In the genomic region with DNA sequence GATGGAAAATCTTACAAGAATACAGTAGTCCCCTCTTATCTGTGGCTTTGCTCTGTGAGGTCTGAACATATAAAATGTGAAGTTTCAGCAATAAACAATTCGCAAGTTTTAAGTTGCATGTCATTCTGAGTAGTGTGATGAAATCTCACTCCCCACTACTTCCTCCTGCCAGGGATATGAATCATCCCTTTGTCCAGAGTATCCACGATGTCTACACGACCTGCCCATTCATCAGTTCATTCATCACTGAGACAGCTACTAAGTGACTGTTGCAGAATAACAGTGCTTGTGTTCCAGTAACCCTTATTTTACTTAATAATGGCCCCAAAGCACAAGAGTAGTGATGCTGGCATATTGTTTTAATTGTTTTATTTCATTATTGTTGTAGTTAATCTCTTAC, we compare ENCODE assay signal across 12 cellular contexts.
A peak's percentile ranks its signal among the peaks of the same experiment; 100 is the strongest.
DNase-seq lines count a peak whose midpoint lies in the region; ATAC-seq and TF ChIP-seq lines count a peak whose summit lies in the region.
"Had no signal": no experiment of that assay in that cellular context is flagged by ENCODE, and none has a peak within 500 bp of the region (broad histone marks: within the 10 kb centered on the region; RNA-seq: fewer than 3 reads in every experiment).

No MANE protein-coding gene starts in this region.

- no peaks in the 10 kb centered on the region for H3K4me1 ChIP-seq in lung (ENCODE audit: control insufficient read depth in 2 of 2, insufficient read depth in 2 of 2, low read length in 2 of 2)
- H3K4me1 ChIP-seq: Caco-2, sigmoid colon had no signal

- 5 to 15% methylated on average over 3 of the region's 3 CpGs for WGBS in lung, 2 donors

- in situ Hi-C loops in Caki2 (cut with HindIII; ENCODE audit: low pct_unique_long_range_greater_than_20kb, low sequenced_read_pairs) = no loop called here
- in situ Hi-C loops in astrocyte of the cerebellum (cut with HindIII; ENCODE audit: low sequenced_read_pairs) = loop anchor here (10.0 kb wide), 1 partner anchor 61 kb away; no protein-coding TSS in a partner anchor

- H3K4me3 ChIP-seq in NB4 (ENCODE audit: low read depth, low read length) = no peak overlapping the region
- no peak overlapping the region for H3K4me3 ChIP-seq in astrocyte of the cerebellum (ENCODE audit: low read depth, low read length)
- H3K4me3 ChIP-seq in lung = no peak overlapping the region
- H3K4me3 ChIP-seq: sigmoid colon had no signal

- no peaks in the 10 kb centered on the region for H3K27me3 ChIP-seq in lung (ENCODE audit: control insufficient read depth, insufficient read depth)
- H3K27me3 ChIP-seq: sigmoid colon had no signal

- no peak overlapping the region for H3K27ac ChIP-seq in lung (ENCODE audit: low read depth in 1 of 2, low read length in 1 of 2)
- H3K27ac ChIP-seq: sigmoid colon had no signal

- no peaks in the 10 kb centered on the region for H3K36me3 ChIP-seq in lung (ENCODE audit: control insufficient read depth in 2 of 2, insufficient read depth in 2 of 2, low read length in 2 of 2)
- H3K36me3 ChIP-seq: sigmoid colon had no signal

- TF ChIP-seq CTCF in NB4 (IDR thresholded peaks at IDR 0.05; ENCODE audit: low read depth, low read length) = no peak
- no peak for TF ChIP-seq CTCF in astrocyte of the cerebellum (IDR thresholded peaks at IDR 0.05; ENCODE audit: low read depth, low read length, missing control alignments)
- no peak for TF ChIP-seq CTCF in lung (IDR thresholded peaks at IDR 0.05; ENCODE audit: control extremely low read depth, extremely low read depth)

- DNase-seq in Caki2 (ENCODE audit: low read depth) (peak; percentile 63), NB4 (ENCODE audit: low read depth) (peak; percentile 84), astrocyte of the cerebellum (ENCODE audit: low read depth) (peak; percentile 33), lung (ENCODE audit: low spot score) (no peak)
- DNase-seq in activated CD4-positive, alpha-beta T cell treated with anti-CD3 and anti-CD28 coated beads, Interleukin-2, amount 50 U/mL, for 1 hour = no peak
- DNase-seq: Caco-2, MM.1S, sigmoid colon had no signal

- no peak for TF ChIP-seq POLR2A in NB4 (IDR thresholded peaks at IDR 0.05; ENCODE audit: extremely low read depth, insufficient read length)

- ATAC-seq in lung (ENCODE audit: insufficient read depth, low FRiP score) (peak; percentile 72), HG02763 (IDR thresholded peaks at IDR 0.05; ENCODE audit: unreplicated experiment) (no peak), GM18861 (IDR thresholded peaks at IDR 0.05; ENCODE audit: unreplicated experiment) (no peak), GM18511 (IDR thresholded peaks at IDR 0.05; ENCODE audit: unreplicated experiment) (no peak)
- ATAC-seq: activated T-helper 17 cell treated with anti-CD3 and anti-CD28 coated beads, Interleukin-2, amount 50 U/mL, for 72 hours had no signal

- no peaks in the 10 kb centered on the region for H3K9me3 ChIP-seq in lung (ENCODE audit: control insufficient read depth in 2 of 2, insufficient read depth in 1 of 2, low read length in 1 of 2)
- H3K9me3 ChIP-seq: Caco-2, sigmoid colon had no signal

Comparison
In these comparisons a context has a peak if more than half of its experiments do, and no peak if none do; other contexts are left out.
1. DNase-seq: peak in Caki2 (single experiment), NB4 (single experiment) and astrocyte of the cerebellum (single experiment); none in lung (single experiment) and activated CD4-positive, alpha-beta T cell treated with anti-CD3 and anti-CD28 coated beads, Interleukin-2, amount 50 U/mL, for 1 hour (single experiment).